Comparison of ENCODE assay signal across 9 cellular contexts in the genomic region with DNA sequence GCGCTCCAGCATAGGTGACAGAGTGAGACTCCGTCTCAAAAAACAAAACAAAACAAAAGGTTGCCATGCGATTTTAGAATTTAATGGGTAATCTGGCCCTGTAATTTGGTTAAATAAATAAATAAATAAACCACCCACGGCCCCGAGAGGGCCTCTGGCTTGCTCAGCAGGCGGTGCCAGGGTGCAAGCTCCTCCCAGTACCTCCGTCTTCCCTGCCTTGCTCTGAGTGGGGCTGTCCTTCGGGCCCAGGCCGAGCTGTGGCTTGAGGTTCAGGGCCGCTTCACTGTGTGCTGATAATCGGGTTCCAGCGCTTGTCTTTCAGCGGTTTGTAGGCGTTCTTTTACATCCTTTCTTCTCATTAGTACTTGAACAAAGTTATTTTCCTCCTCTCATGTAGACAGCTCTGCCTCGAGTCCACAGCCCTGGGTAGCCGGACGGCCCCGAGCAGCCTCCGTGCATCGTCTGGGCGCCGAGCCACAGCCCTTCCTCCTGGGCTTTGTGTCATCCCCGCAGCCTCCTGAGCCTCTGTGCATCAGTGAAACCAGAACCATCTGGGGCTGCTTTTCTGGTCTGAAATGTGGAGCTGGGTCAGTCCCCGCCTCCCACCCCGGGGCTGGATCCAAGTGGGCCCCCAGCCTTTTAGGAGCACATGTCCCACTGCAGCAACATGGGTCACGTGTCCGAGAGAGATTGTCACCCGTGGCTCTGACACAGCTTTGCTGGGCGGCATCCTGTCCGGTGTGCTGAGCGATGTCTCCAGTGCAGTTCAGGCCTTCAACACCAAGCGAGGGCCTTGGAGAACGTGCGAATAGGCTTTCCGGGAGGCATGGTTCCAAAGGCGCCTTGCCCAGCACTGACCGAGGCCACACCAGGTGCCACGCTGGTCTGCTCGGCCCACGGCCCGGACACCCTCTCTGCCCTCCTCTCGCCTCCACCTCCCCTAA.
DNase-seq lines count a peak whose midpoint lies in the region; ATAC-seq and TF ChIP-seq lines count a peak whose summit lies in the region.
"Had no signal": no experiment of that assay in that cellular context is flagged by ENCODE, and none has a peak within 500 bp of the region (broad histone marks: within the 10 kb centered on the region; RNA-seq: fewer than 3 reads in every experiment).

No MANE protein-coding gene starts in this region.

- POLR2A ChIA-PET in BJ (lab: Charles Lee): interaction anchor here (0.6 kb wide), 2 partner anchors 25 to 407 kb away, joined by 3 to 5 read pairs; no protein-coding TSS in a partner anchor

- H3K4me3 Mint-ChIP-seq in osteocyte (ENCODE audit: unreplicated experiment): peak overlapping the region; percentile 44

- H3K9me3 Mint-ChIP-seq in osteocyte (ENCODE audit: unreplicated experiment): no peaks in the 10 kb centered on the region

- DNase-seq in BJ (ENCODE audit: low read depth) (peak; percentile 58), NCI-H446 (lab: John Stamatoyannopoulos, UW) (peak; percentile 78 to 88), epidermal melanocyte (ENCODE audit: insufficient read length, low spot score) (peak; percentile 55), osteocyte (ENCODE audit: extremely low spot score, unreplicated experiment) (no peak), RKO (ENCODE audit: low spot score) (no peak), NCI-H2107 treated with DMSO at 0.1 percent for 48 hours (lab: John Stamatoyannopoulos, UW; ENCODE audit: unreplicated experiment) (no peak)
- DNase-seq in stimulated activated naive CD4-positive, alpha-beta T cell (lab: John Stamatoyannopoulos, UW): no peak

- TF ChIP-seq CTCF in BJ (IDR thresholded peaks at IDR 0.05; ENCODE audit: insufficient read depth, low read depth, low read length) (no peak), osteocyte (IDR thresholded peaks at IDR 0.05) (no peak)

- peak overlapping the region; percentile 71 for H3K27ac Mint-ChIP-seq in osteocyte (ENCODE audit: unreplicated experiment)

- no peak for ATAC-seq in GM18909 (IDR thresholded peaks at IDR 0.05; ENCODE audit: poor library complexity, unreplicated experiment)

- peaks cover 29% of the 10 kb centered on the region for H3K4me1 Mint-ChIP-seq in osteocyte (ENCODE audit: unreplicated experiment)

- peaks cover 4% of the 10 kb centered on the region for H3K36me3 Mint-ChIP-seq in osteocyte (ENCODE audit: unreplicated experiment)

- no peaks in the 10 kb centered on the region for H3K27me3 ChIP-seq in BJ (ENCODE audit: control insufficient read depth, insufficient read depth, low read length)
- H3K27me3 ChIP-seq: ascending aorta had no signal

- no peaks in the 10 kb centered on the region for H3K27me3 Mint-ChIP-seq in osteocyte (ENCODE audit: unreplicated experiment)

- peak overlapping the region; percentile 39 for H3K4me3 ChIP-seq in BJ (ENCODE audit: low read depth, low read length)

- CTCF ChIA-PET in BJ (lab: Yijun Ruan, JAX): interaction anchor here (0.5 to 1.9 kb wide), 8 partner anchors 16 to 303 kb away, joined by 3 to 5 read pairs (median 3); no protein-coding TSS in a partner anchor

- H3K36me3 ChIP-seq in BJ (ENCODE audit: control insufficient read depth, insufficient read depth, low read length): peaks cover 2% of the 10 kb centered on the region; the same call in 1 of the 2 replicates

Comparison
In these comparisons a context has a peak if more than half of its experiments do, and no peak if none do; other contexts are left out.
1. DNase-seq: peak in BJ (single experiment), NCI-H446 (2 of 2) and epidermal melanocyte (single experiment); none in osteocyte (single experiment), RKO (single experiment), stimulated activated naive CD4-positive, alpha-beta T cell (0 of 6) and NCI-H2107 treated with DMSO at 0.1 percent for 48 hours (single experiment).